In genomic region chr15:66504563-66505429, GRCh38 we compare ENCODE assay signal across 8 cellular contexts. TPM values are rescaled to one million over a fixed set of nuclear protein-coding genes. Genes with fewer than 3 reads are reported as not detected.
DNase-seq lines count a peak whose midpoint lies in the region; TF ChIP-seq lines count a peak whose summit lies in the region.

TSS of gene RPL4 (minus strand) at chr15:66504855. CDS start at chr15:66504790, 65 bp downstream.
TSS of gene ZWILCH (plus strand) at chr15:66505326. CDS start at chr15:66505339, 13 bp downstream.

- WGBS in esophagus, 2 donors = 0 to 1% methylated on average over 46 of the region's 46 CpGs

- no peaks in the 10 kb centered on the region for H3K27me3 Mint-ChIP-seq in activated T-cell treated with anti-CD3 and anti-CD28 coated beads, Interleukin-2, amount 50 U/mL, for 24 hours

- H3K4me1 ChIP-seq in PC-9 (replicated peaks; ENCODE audit: insufficient read depth) (peaks cover 11% of the 10 kb centered on the region), esophagus (ENCODE audit: control insufficient read depth in 2 of 2, insufficient read depth in 2 of 2, low read length in 1 of 2) (no peaks in the 10 kb centered on the region), muscle layer of colon (ENCODE audit: insufficient read depth, low read length) (peaks cover 21% of the 10 kb centered on the region)

- peaks cover 39% of the 10 kb centered on the region for H4K20me1 ChIP-seq in PC-9 (ENCODE audit: insufficient read depth)

- peaks cover 71% of the 10 kb centered on the region for H3K79me2 ChIP-seq in PC-9 (ENCODE audit: low read depth)

- H3K27ac ChIP-seq in PC-9 (peak within 1 kb of the TSS; percentile 91), esophagus (ENCODE audit: low read depth in 2 of 2, low read length in 1 of 2) (peak within 1 kb of the TSS; percentile 89 to 99), muscle layer of colon (ENCODE audit: low read depth, low read length) (peak within 1 kb of the TSS; percentile 56)

- no peaks in the 10 kb centered on the region for H3K9me2 ChIP-seq in PC-9 (ENCODE audit: insufficient read depth)

- POLR2A ChIA-PET in PC-9 (lab: Charles Lee; ENCODE audit: unreplicated experiment) = interaction anchor here (0.6 to 0.7 kb wide), 6 partner anchors 11 to 642 kb away, joined by 3 to 8 read pairs (median 3); no protein-coding TSS in a partner anchor

- peak within 1 kb of the TSS; percentile 87 for H3K9ac ChIP-seq in muscle layer of colon (ENCODE audit: low read length)

- no TSS peak for BruUV-seq in PC-9 (replicated peaks; lab: Mats Ljungman, UMichigan)

- H3K4me3 ChIP-seq in PC-9 = peak within 1 kb of the TSS; percentile 100
- peak within 1 kb of the TSS; percentile 94 to 98 for H3K4me3 ChIP-seq in esophagus (ENCODE audit: low read depth in 1 of 2, low read length in 2 of 2)
- H3K4me3 ChIP-seq in muscle layer of colon (ENCODE audit: low read depth in 1 of 2, low read length in 2 of 2) = peak within 1 kb of the TSS; percentile 43 to 95

- H3K9me3 ChIP-seq in PC-9 (ENCODE audit: insufficient read depth, low read depth) (no peaks in the 10 kb centered on the region), esophagus (ENCODE audit: control insufficient read depth in 2 of 2, insufficient read depth in 1 of 2, low read depth in 1 of 2, low read length in 1 of 2) (no peaks in the 10 kb centered on the region), muscle layer of colon (ENCODE audit: low read length) (no peaks in the 10 kb centered on the region)

- peak within 1 kb of the TSS; percentile 91 for H2AFZ ChIP-seq in PC-9

- peaks cover 89% of the 10 kb centered on the region for H3K36me3 Mint-ChIP-seq in activated T-cell treated with anti-CD3 and anti-CD28 coated beads, Interleukin-2, amount 50 U/mL, for 24 hours (ENCODE audit: low read depth)

- peak within 1 kb of the TSS; percentile 99 for H3K27ac Mint-ChIP-seq in activated T-cell treated with anti-CD3 and anti-CD28 coated beads, Interleukin-2, amount 50 U/mL, for 24 hours

- H3K9me3 Mint-ChIP-seq in activated T-cell treated with anti-CD3 and anti-CD28 coated beads, Interleukin-2, amount 50 U/mL, for 24 hours = no peaks in the 10 kb centered on the region

- H3K4me1 Mint-ChIP-seq in activated T-cell treated with anti-CD3 and anti-CD28 coated beads, Interleukin-2, amount 50 U/mL, for 24 hours (ENCODE audit: low read depth) = peaks cover 58% of the 10 kb centered on the region

- H3K27me3 ChIP-seq in PC-9 (ENCODE audit: insufficient read depth, low read depth) = no peaks in the 10 kb centered on the region
- H3K27me3 ChIP-seq in esophagus (ENCODE audit: control insufficient read depth in 1 of 2, insufficient read depth in 2 of 2, low read length in 2 of 2) = no peaks in the 10 kb centered on the region
- no peaks in the 10 kb centered on the region for H3K27me3 ChIP-seq in muscle layer of colon (ENCODE audit: control insufficient read depth in 1 of 2, insufficient read depth in 2 of 2, low read length in 2 of 2)

- peaks cover 40% of the 10 kb centered on the region for H3K36me3 ChIP-seq in PC-9 (ENCODE audit: low read depth)
- H3K36me3 ChIP-seq in esophagus (ENCODE audit: control insufficient read depth in 2 of 2, insufficient read depth in 2 of 2, low read length in 1 of 2) = peaks cover 8 to 13% of the 10 kb centered on the region in 2 donors
- peaks cover 36% of the 10 kb centered on the region for H3K36me3 ChIP-seq in muscle layer of colon (ENCODE audit: insufficient read depth, low read length)

- TF ChIP-seq CTCF in GM20000 (IDR thresholded peaks at IDR 0.05; ENCODE audit: extremely low read depth, missing control alignments) (no peak), PC-9 (conservative IDR thresholded peaks at IDR 0.05) (no peak)

- CTCF ChIA-PET in PC-9 (lab: Charles Lee) = no interaction called here

- DNase-seq in COR-L47 (lab: John Stamatoyannopoulos, UW) (peak; percentile 34), GM20000 (ENCODE audit: low spot score) (peak; percentile 80), HT1080 (ENCODE audit: low read depth) (peak; percentile 86), PC-9 (peak; percentile 59 to 84)
- peak; percentile 88 for DNase-seq in activated T-cell treated with anti-CD3 and anti-CD28 coated beads, Interleukin-2, amount 50 U/mL, for 24 hours
- DNase-seq in stimulated activated CD8-positive, alpha-beta memory T cell treated with anti-CD3 and anti-CD28 coated beads, Interleukin-7, amount 100 ng/mL, for 24 hours (ENCODE audit: low read depth) = peak; percentile 57

- H3K4me3 Mint-ChIP-seq in activated T-cell treated with anti-CD3 and anti-CD28 coated beads, Interleukin-2, amount 50 U/mL, for 24 hours = peak within 1 kb of the TSS; percentile 92

- H3F3A ChIP-seq in PC-9 (ENCODE audit: insufficient read depth, low read depth) = peaks cover 51% of the 10 kb centered on the region

- H3K4me2 ChIP-seq in PC-9 = peak within 1 kb of the TSS; percentile 85

- intact Hi-C loops in PC-9 (cut with micrococcal nuclease; ENCODE audit: unreplicated experiment) = loop anchor here (5.0 to 10.0 kb wide), 3 partner anchors 263 to 600 kb away; no protein-coding TSS in a partner anchor

RNA-seq across cellular contexts. Expression of gene RPL4, which starts in this region (rescaled TPM):
- total RNA-seq in HT1080 (2014; rRNA removed; shearing (Covaris generic)) = 5,680 and 5,951 TPM in 2 replicates
- 7,000 and 9,465 TPM in 2 replicates for polyA plus RNA-seq in HT1080 (2015; cell fraction: cytosol; rRNA removed)
- polyA plus RNA-seq in HT1080 (2015; cell fraction: nucleus; rRNA removed) = 3,132 and 3,481 TPM in 2 replicates
- 1,859 and 2,320 TPM in 2 replicates for total RNA-seq in PC-9 (2021)
- 1,000 to 10,000 TPM; 2,290 to 3,299 TPM for polyA plus RNA-seq in esophagus

RNA-seq across cellular contexts. Expression of gene ZWILCH, which starts in this region (rescaled TPM):
- total RNA-seq in HT1080 (2014; rRNA removed; shearing (Covaris generic)) = 56.8 and 57.3 TPM in 2 replicates
- 48.0 and 49.7 TPM in 2 replicates for polyA plus RNA-seq in HT1080 (2015; cell fraction: cytosol; rRNA removed)
- polyA plus RNA-seq in HT1080 (2015; cell fraction: nucleus; rRNA removed) = 52.0 and 61.4 TPM in 2 replicates
- total RNA-seq in PC-9 (2021) = 26.3 and 30.3 TPM in 2 replicates
- 1 to 10 TPM; 4.5 to 7.9 TPM for polyA plus RNA-seq in esophagus

Comparison
In these comparisons a context has a peak if more than half of its experiments do, and no peak if none do; other contexts are left out.
1. Peak in every context shown above with its lines: DNase-seq, H3K4me3 ChIP-seq and H3K27ac ChIP-seq.
2. DNase-seq: peak in every context shown above with its lines; median percentile 88 in activated T-cell treated with anti-CD3 and anti-CD28 coated beads, Interleukin-2, amount 50 U/mL, for 24 hours; 86 in HT1080; 80 in GM20000; 72 in PC-9; 57 in stimulated activated CD8-positive, alpha-beta memory T cell treated with anti-CD3 and anti-CD28 coated beads, Interleukin-7, amount 100 ng/mL, for 24 hours; 34 in COR-L47.